8 cellular contexts compared by ENCODE assay signal in the genomic region with DNA sequence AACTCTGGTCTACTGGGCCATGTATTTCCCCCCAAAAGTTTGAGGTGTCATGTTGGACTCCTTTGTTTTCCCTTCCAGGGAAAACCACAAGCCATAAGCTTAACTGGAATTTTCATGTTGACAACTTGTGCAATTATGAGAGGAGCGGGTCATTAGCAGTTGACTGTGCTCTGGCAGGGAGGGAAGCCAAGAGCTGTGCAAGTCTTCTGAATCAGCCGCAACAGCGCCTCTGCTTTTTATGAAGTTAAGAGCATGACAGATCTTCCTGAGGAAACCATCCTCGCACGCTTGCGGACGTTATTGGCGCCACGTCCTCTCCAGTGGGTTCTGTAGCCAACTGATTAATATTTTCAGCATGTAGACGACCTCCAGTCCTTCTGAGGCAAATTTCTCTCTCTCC.
DNase-seq lines count a peak whose midpoint lies in the region; TF ChIP-seq lines count a peak whose summit lies in the region.

No MANE protein-coding gene starts in this region.

- in situ Hi-C loops in GM13977 (cut with MboI; ENCODE audit: low pct_unique_long_range_greater_than_20kb, low sequenced_read_pairs, unreplicated experiment) = no loop called here

- peak overlapping the region; percentile 42 for H3K4me3 Mint-ChIP-seq in T-helper 2 cell treated with Interferon-gamma antibody and Interleukin-4, amounts not matched to agents 5 μg/mL and 100 μg/mL, for 36 hours
- H3K4me3 Mint-ChIP-seq in immature natural killer cell = peak overlapping the region; percentile 0 to 66 (median 47)

- peaks cover 7% of the 10 kb centered on the region for H3K4me1 Mint-ChIP-seq in T-helper 2 cell treated with Interferon-gamma antibody and Interleukin-4, amounts not matched to agents 5 μg/mL and 100 μg/mL, for 36 hours (ENCODE audit: low read depth)
- peaks cover 15 to 20% of the 10 kb centered on the region in 2 donors for H3K4me1 Mint-ChIP-seq in immature natural killer cell

- TF ChIP-seq CTCF in GM10266 (IDR thresholded peaks at IDR 0.05; ENCODE audit: control insufficient read depth, insufficient read depth, low read depth, missing control alignments) = peak; percentile 2
- no peak for TF ChIP-seq CTCF in GM13977 (IDR thresholded peaks at IDR 0.05; ENCODE audit: extremely low read depth, insufficient read depth, missing control alignments)

- no peak overlapping the region for H3K27ac Mint-ChIP-seq in T-helper 2 cell treated with Interferon-gamma antibody and Interleukin-4, amounts not matched to agents 5 μg/mL and 100 μg/mL, for 36 hours
- no peak overlapping the region for H3K27ac Mint-ChIP-seq in immature natural killer cell

- no peaks in the 10 kb centered on the region for H3K36me3 Mint-ChIP-seq in T-helper 2 cell treated with Interferon-gamma antibody and Interleukin-4, amounts not matched to agents 5 μg/mL and 100 μg/mL, for 36 hours (ENCODE audit: low read depth)
- H3K36me3 Mint-ChIP-seq in immature natural killer cell = peaks cover 0 to 4% (median 0%) of the 10 kb centered on the region in 3 donors

- H3K27me3 Mint-ChIP-seq in T-helper 2 cell treated with Interferon-gamma antibody and Interleukin-4, amounts not matched to agents 5 μg/mL and 100 μg/mL, for 36 hours (ENCODE audit: low read depth) = peaks cover 46% of the 10 kb centered on the region
- peaks cover 7 to 19% (median 12%) of the 10 kb centered on the region in 3 donors for H3K27me3 Mint-ChIP-seq in immature natural killer cell (ENCODE audit: low read depth in 3 of 3)

- DNase-seq in Ammon's horn (ENCODE audit: low spot score) (peak; percentile 23), GM10266 (ENCODE audit: extremely low spot score) (no peak), immature natural killer cell (no peak), GM13977 (ENCODE audit: low spot score) (no peak), NCI-H82 treated with DMSO at 0.1 percent for 48 hours (lab: John Stamatoyannopoulos, UW; ENCODE audit: unreplicated experiment) (no peak)
- DNase-seq in T-helper 2 cell treated with Interferon-gamma antibody and Interleukin-4, amounts not matched to agents 5 μg/mL and 100 μg/mL, for 36 hours (ENCODE audit: low spot score) = no peak
- no peak for DNase-seq in activated effector memory CD4-positive, alpha-beta T cell treated with Interleukin-2 at 50 U/mL for 16 hours
- no peak for DNase-seq in NK-92 treated with Interleukin-12 subunit alpha and Interleukin-12 subunit beta, amount 100 ng/mL, for 24 hours (lab: John Stamatoyannopoulos, UW)

- no peaks in the 10 kb centered on the region for H3K9me3 Mint-ChIP-seq in T-helper 2 cell treated with Interferon-gamma antibody and Interleukin-4, amounts not matched to agents 5 μg/mL and 100 μg/mL, for 36 hours
- no peaks in the 10 kb centered on the region for H3K9me3 Mint-ChIP-seq in immature natural killer cell
